ENCODE assay signal across 10 cellular contexts in genomic region chr3:66418432-66419052, GRCh38.
DNase-seq lines count a peak whose midpoint lies in the region; ATAC-seq and TF ChIP-seq lines count a peak whose summit lies in the region.
"Had no signal": no experiment of that assay in that cellular context is flagged by ENCODE, and none has a peak within 500 bp of the region (broad histone marks: within the 10 kb centered on the region; RNA-seq: fewer than 3 reads in every experiment).

No MANE protein-coding gene starts in this region.

- intact Hi-C loops in PC-9 (cut with micrococcal nuclease; ENCODE audit: unreplicated experiment): no loop called here

- no peak for ATAC-seq in HG02610 (IDR thresholded peaks at IDR 0.05; ENCODE audit: unreplicated experiment)
- ATAC-seq in stimulated activated memory B cell treated with anti-CD40 and anti-IgM and Interleukin-4, amounts not matched to agents 10 μg/mL and 1 μg/mL and 100 μg/mL, for 72 hours: no peak

- CTCF ChIA-PET in PC-9 (lab: Charles Lee): no interaction called here

- H3K27ac Mint-ChIP-seq in glutamatergic neuron (ENCODE audit: unreplicated experiment): peak overlapping the region; percentile 12
- no peak overlapping the region for H3K27ac Mint-ChIP-seq in stimulated activated memory B cell treated with anti-CD40 and anti-IgM and Interleukin-4, amounts not matched to agents 10 μg/mL and 1 μg/mL and 100 μg/mL, for 72 hours
- H3K27ac Mint-ChIP-seq: memory B cell had no signal

- TF ChIP-seq CTCF in C4-2B (conservative IDR thresholded peaks at IDR 0.05) (peak; percentile 64), glutamatergic neuron (IDR thresholded peaks at IDR 0.05; ENCODE audit: partially characterized antibody, unreplicated experiment) (no peak), parathyroid adenoma (IDR thresholded peaks at IDR 0.05) (no peak), PC-9 (conservative IDR thresholded peaks at IDR 0.05) (no peak)

- H3K79me2 ChIP-seq in parathyroid adenoma: peaks cover 3% of the 10 kb centered on the region
- no peaks in the 10 kb centered on the region for H3K79me2 ChIP-seq in PC-9 (ENCODE audit: low read depth)

- BruUV-seq in PC-9 (replicated peaks; lab: Mats Ljungman, UMichigan): no TSS peak

- no peak overlapping the region for H3K4me3 ChIP-seq in parathyroid adenoma (ENCODE audit: low read depth, low read length)
- no peak overlapping the region for H3K4me3 ChIP-seq in PC-9

- no peaks in the 10 kb centered on the region for H3K27me3 ChIP-seq in parathyroid adenoma (ENCODE audit: control insufficient read depth, insufficient read depth, low read length)
- H3K27me3 ChIP-seq in PC-9 (ENCODE audit: insufficient read depth, low read depth): no peaks in the 10 kb centered on the region

- H3K4me1 Mint-ChIP-seq in glutamatergic neuron (ENCODE audit: low read depth, unreplicated experiment): peaks cover 10% of the 10 kb centered on the region
- no peaks in the 10 kb centered on the region for H3K4me1 Mint-ChIP-seq in stimulated activated memory B cell treated with anti-CD40 and anti-IgM and Interleukin-4, amounts not matched to agents 10 μg/mL and 1 μg/mL and 100 μg/mL, for 72 hours
- H3K4me1 Mint-ChIP-seq: memory B cell had no signal

- H3K4me3 Mint-ChIP-seq in glutamatergic neuron (ENCODE audit: unreplicated experiment): no peak overlapping the region
- H3K4me3 Mint-ChIP-seq in stimulated activated memory B cell treated with anti-CD40 and anti-IgM and Interleukin-4, amounts not matched to agents 10 μg/mL and 1 μg/mL and 100 μg/mL, for 72 hours: no peak overlapping the region
- H3K4me3 Mint-ChIP-seq: memory B cell had no signal

- H3K9me3 ChIP-seq in parathyroid adenoma (ENCODE audit: control insufficient read depth, low read length) (no peaks in the 10 kb centered on the region), PC-9 (ENCODE audit: insufficient read depth, low read depth) (no peaks in the 10 kb centered on the region)

- peaks cover 7% of the 10 kb centered on the region for H3K4me1 ChIP-seq in parathyroid adenoma
- H3K4me1 ChIP-seq in PC-9 (replicated peaks; ENCODE audit: insufficient read depth): no peaks in the 10 kb centered on the region

- POLR2A ChIA-PET in PC-9 (lab: Charles Lee; ENCODE audit: unreplicated experiment): no interaction called here

- peak; percentile 76 for DNase-seq in NCI-H510A (lab: John Stamatoyannopoulos, UW)
- DNase-seq in glutamatergic neuron: no peak
- no peak for DNase-seq in NCI-H2171 treated with DMSO at 0.1 percent for 48 hours (lab: John Stamatoyannopoulos, UW)
- DNase-seq in PC-9: no peak
- DNase-seq: activated effector memory CD4-positive, alpha-beta T cell treated with Interleukin-2 at 50 U/mL for 16 hours had no signal

- H3F3A ChIP-seq in PC-9 (ENCODE audit: insufficient read depth, low read depth): no peaks in the 10 kb centered on the region

- H3K36me3 Mint-ChIP-seq in glutamatergic neuron (ENCODE audit: unreplicated experiment): peaks cover 28% of the 10 kb centered on the region
- H3K36me3 Mint-ChIP-seq in stimulated activated memory B cell treated with anti-CD40 and anti-IgM and Interleukin-4, amounts not matched to agents 10 μg/mL and 1 μg/mL and 100 μg/mL, for 72 hours: peaks cover 17% of the 10 kb centered on the region

- H3K9ac ChIP-seq in parathyroid adenoma: peak overlapping the region; percentile 2

- no peaks in the 10 kb centered on the region for H3K9me2 ChIP-seq in PC-9 (ENCODE audit: insufficient read depth)

- peaks cover 4% of the 10 kb centered on the region for H3K27me3 Mint-ChIP-seq in glutamatergic neuron (ENCODE audit: unreplicated experiment)
- H3K27me3 Mint-ChIP-seq in stimulated activated memory B cell treated with anti-CD40 and anti-IgM and Interleukin-4, amounts not matched to agents 10 μg/mL and 1 μg/mL and 100 μg/mL, for 72 hours: no peaks in the 10 kb centered on the region
- H3K27me3 Mint-ChIP-seq: memory B cell had no signal

- no peak overlapping the region for H3K4me2 ChIP-seq in parathyroid adenoma (ENCODE audit: low read length)
- H3K4me2 ChIP-seq in PC-9: no peak overlapping the region

- H3K36me3 ChIP-seq in parathyroid adenoma (ENCODE audit: control insufficient read depth, insufficient read depth, low read length) (no peaks in the 10 kb centered on the region), PC-9 (ENCODE audit: low read depth) (no peaks in the 10 kb centered on the region)

- peaks cover 19% of the 10 kb centered on the region for H3K9me3 Mint-ChIP-seq in glutamatergic neuron (ENCODE audit: unreplicated experiment)
- peaks cover 24% of the 10 kb centered on the region for H3K9me3 Mint-ChIP-seq in stimulated activated memory B cell treated with anti-CD40 and anti-IgM and Interleukin-4, amounts not matched to agents 10 μg/mL and 1 μg/mL and 100 μg/mL, for 72 hours

- H2AFZ ChIP-seq in parathyroid adenoma (no peak overlapping the region), PC-9 (no peak overlapping the region)

- no peaks in the 10 kb centered on the region for H4K20me1 ChIP-seq in PC-9 (ENCODE audit: insufficient read depth)

- H3K27ac ChIP-seq in C4-2B (peak overlapping the region; percentile 81), parathyroid adenoma (no peak overlapping the region), PC-9 (no peak overlapping the region)
